1 cellular context compared by ENCODE assay signal in genomic region chr6:36685926-36686667, GRCh38.
TF ChIP-seq lines count a peak whose summit lies in the region.

No MANE protein-coding gene starts in this region.

TF ChIP-seq in HCT116, 20 proteins besides CTCF, POLR2A, EP300 and RAD21 (continued from another document):
- TF ChIP-seq ZBTB33 (IDR thresholded peaks at IDR 0.05; ENCODE audit: extremely low read depth, insufficient replicate concordance, low read length): no peak
- TF ChIP-seq POLR2AphosphoS5 (IDR thresholded peaks at IDR 0.05; ENCODE audit: low read depth, low read length): no peak
- no peak for TF ChIP-seq JUND (IDR thresholded peaks at IDR 0.05)
- no peak for TF ChIP-seq SRF (IDR thresholded peaks at IDR 0.05; ENCODE audit: low read depth)
